8 cellular contexts compared by ENCODE assay signal in the genomic region with DNA sequence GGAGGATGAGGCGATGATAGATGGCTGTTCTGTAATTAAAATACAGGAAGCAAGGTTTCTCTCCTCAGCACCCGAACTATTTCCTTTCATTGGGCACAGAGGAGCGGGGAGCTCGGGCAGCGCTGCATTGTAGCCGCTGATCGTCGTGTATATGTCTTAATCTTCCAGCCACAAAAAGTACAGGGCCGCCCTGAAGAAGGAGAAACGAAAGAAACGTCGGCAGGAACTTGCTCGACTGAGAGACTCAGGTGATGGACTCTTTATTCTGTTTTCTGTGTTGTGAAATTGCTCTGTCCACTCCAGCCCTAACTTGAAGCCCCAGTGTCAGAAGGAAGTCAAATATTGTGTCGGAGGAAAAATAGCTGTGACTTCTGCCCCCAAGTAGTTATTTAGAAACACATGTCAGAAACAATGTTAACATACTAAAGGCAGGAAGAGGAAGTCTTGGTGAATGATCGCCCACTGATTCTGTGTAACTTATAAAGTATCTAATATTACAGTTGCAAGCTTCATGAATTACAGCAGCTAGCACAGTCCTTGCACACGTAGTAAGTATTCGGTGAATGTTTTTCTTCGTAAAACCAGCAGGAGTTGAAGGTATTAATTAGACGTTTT. TPM values are rescaled to one million over a fixed set of nuclear protein-coding genes. Genes with fewer than 3 reads are reported as not detected.
DNase-seq lines count a peak whose midpoint lies in the region; ATAC-seq and TF ChIP-seq lines count a peak whose summit lies in the region.

No MANE protein-coding gene starts in this region.

- no peaks in the 10 kb centered on the region for H3K9me3 Mint-ChIP-seq in endothelial cell (ENCODE audit: unreplicated experiment)

- no peaks in the 10 kb centered on the region for H3K9me3 ChIP-seq in adipocyte (ENCODE audit: control insufficient read depth, low read length)

- H3K36me3 ChIP-seq in adipocyte (ENCODE audit: control insufficient read depth, insufficient read depth, low read length, severe bottlenecking): peaks cover 12% of the 10 kb centered on the region

- no peaks in the 10 kb centered on the region for H3K4me1 Mint-ChIP-seq in endothelial cell (ENCODE audit: unreplicated experiment)

- peak overlapping the region; percentile 54 for H3K27ac ChIP-seq in temporal lobe (ENCODE audit: low read depth, low read length)

- no peaks in the 10 kb centered on the region for H3K27me3 Mint-ChIP-seq in endothelial cell (ENCODE audit: unreplicated experiment)

- no peaks in the 10 kb centered on the region for H3K27me3 ChIP-seq in adipocyte (replicated peaks; ENCODE audit: control insufficient read depth, insufficient read depth, low read length)

- DNase-seq in AG04449 (ENCODE audit: low read depth, low spot score): no peak
- DNase-seq in adipocyte (ENCODE audit: low read depth): no peak
- DNase-seq in iris pigment epithelial cell (ENCODE audit: low read depth): peak; percentile 17
- DNase-seq in endothelial cell (ENCODE audit: low spot score): no peak
- no peak for DNase-seq in NCI-H1105 (lab: John Stamatoyannopoulos, UW)

- H3K27ac Mint-ChIP-seq in endothelial cell (ENCODE audit: unreplicated experiment): no peak overlapping the region

- H3K4me3 Mint-ChIP-seq in endothelial cell (ENCODE audit: unreplicated experiment): no peak overlapping the region

- H3K4me3 ChIP-seq in AG04449 (ENCODE audit: low read depth, low read length): peak overlapping the region; percentile 76
- peak overlapping the region; percentile 93 for H3K4me3 ChIP-seq in adipocyte (ENCODE audit: low read length)

- CTCF ChIA-PET in AG04449 (lab: Yijun Ruan, JAX): no interaction called here

- POLR2A ChIA-PET in AG04449 (lab: Yijun Ruan, JAX): no interaction called here

- peak overlapping the region; percentile 89 for H3K9ac ChIP-seq in adipocyte (ENCODE audit: low read length)

- peak; percentile 19 for ATAC-seq in GM19025 (IDR thresholded peaks at IDR 0.05; ENCODE audit: low read depth, unreplicated experiment)
- ATAC-seq in HG03432 (IDR thresholded peaks at IDR 0.05; ENCODE audit: unreplicated experiment): peak; percentile 20

- H3K36me3 Mint-ChIP-seq in endothelial cell (ENCODE audit: low read depth, unreplicated experiment): no peaks in the 10 kb centered on the region

- TF ChIP-seq CTCF in AG04449 (IDR thresholded peaks at IDR 0.05; ENCODE audit: insufficient read depth, low read length, missing control alignments): no peak
- no peak for TF ChIP-seq CTCF in endothelial cell (IDR thresholded peaks at IDR 0.05; ENCODE audit: unreplicated experiment)

- H3K4me1 ChIP-seq in adipocyte (ENCODE audit: control insufficient read depth, insufficient read depth, low read length): peaks cover 3% of the 10 kb centered on the region

RNA-seq across cellular contexts. Expression of a gene that starts 0.6 kb away (rescaled TPM):
- 5.4 TPM for total RNA-seq in temporal lobe
- 8.4 TPM for total RNA-seq in endothelial cell (ENCODE audit: unreplicated experiment)

RNA-seq across cellular contexts. Expression of a gene that starts 52.8 kb away (rescaled TPM):
- total RNA-seq in temporal lobe: 5.2 TPM
- total RNA-seq in endothelial cell (ENCODE audit: unreplicated experiment): 7.2 TPM
